In the genomic region with DNA sequence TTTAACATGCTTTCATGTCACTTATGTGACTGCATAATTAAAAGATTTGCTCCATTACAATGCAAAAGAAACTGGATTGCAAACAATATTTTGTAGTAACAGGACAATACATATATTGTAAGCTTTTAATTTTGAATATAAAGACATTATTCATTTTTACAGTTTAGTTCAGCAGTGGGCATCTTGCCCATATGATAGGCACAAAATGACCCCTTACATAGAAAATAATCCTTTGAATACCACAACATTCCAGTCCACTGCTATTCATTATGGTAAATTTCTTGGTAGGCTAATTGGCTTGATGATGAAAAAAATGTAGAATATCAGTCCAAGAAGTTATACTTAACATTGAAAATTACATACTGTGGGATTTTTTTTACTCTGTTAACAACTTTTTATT, we compare ENCODE assay signal across 9 cellular contexts.
"Had no signal": no experiment of that assay in that cellular context is flagged by ENCODE, and none has a peak within 500 bp of the region (broad histone marks: within the 10 kb centered on the region; RNA-seq: fewer than 3 reads in every experiment).

No MANE protein-coding gene starts in this region.

- H2AFZ ChIP-seq: GM23248, GM23338 had no signal

- H3K36me3 ChIP-seq: HAP-1 had no signal

- H3K4me3 Mint-ChIP-seq: GM23338, H9, HFFc6 had no signal

- H3K4me2 ChIP-seq: GM23338 had no signal

- DNase-seq: GM23248, GOT3, H7, H9, HCEC 1CT, HFFc6 had no signal

- H3K4me3 ChIP-seq: GM23248, GM23338, HAP-1 had no signal

- H3K9ac ChIP-seq: GM23248 had no signal

- H3K27ac Mint-ChIP-seq: GM23338, H9, HFFc6 had no signal

- H3K9me3 ChIP-seq: HAP-1 had no signal

- H3K9me3 Mint-ChIP-seq: GM23338, H9, HFFc6 had no signal

- ATAC-seq: GM23338, HCT116 had no signal

- H3K27ac ChIP-seq: GM23248 had no signal
